ENCODE assay signal across 18 cellular contexts in the genomic region with DNA sequence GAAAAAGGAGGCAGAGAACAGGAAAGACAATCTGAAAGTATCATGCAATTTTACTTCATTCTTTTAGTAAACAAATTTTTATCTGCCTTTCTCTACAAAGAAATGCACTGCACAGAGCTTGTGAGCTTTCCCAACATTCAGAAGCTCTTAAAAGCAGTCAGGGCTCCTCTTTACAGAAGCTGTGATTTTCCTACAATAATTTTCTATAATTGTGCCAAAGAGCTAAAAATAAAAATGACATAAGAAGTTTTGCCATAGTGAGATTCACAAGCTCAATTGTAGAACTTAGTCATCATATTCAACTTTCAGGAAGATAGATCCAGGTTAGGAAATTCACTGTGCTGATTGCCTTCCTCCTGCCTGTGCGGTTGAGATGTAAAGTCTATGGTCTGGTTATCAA.
DNase-seq lines count a peak whose midpoint lies in the region; ATAC-seq, FAIRE-seq and TF ChIP-seq lines count a peak whose summit lies in the region.
"Had no signal": no experiment of that assay in that cellular context is flagged by ENCODE, and none has a peak within 500 bp of the region (broad histone marks: within the 10 kb centered on the region; RNA-seq: fewer than 3 reads in every experiment).

No MANE protein-coding gene starts in this region.

- no peak for ATAC-seq in HG03139 (IDR thresholded peaks at IDR 0.05; ENCODE audit: unreplicated experiment)
- ATAC-seq in GM18867 (IDR thresholded peaks at IDR 0.05; ENCODE audit: unreplicated experiment) = no peak

- H4K20me1 ChIP-seq in Karpas-422 (ENCODE audit: insufficient read depth, low read depth, low read length) (no peaks in the 10 kb centered on the region), smooth muscle cell (ENCODE audit: low read depth) (no peaks in the 10 kb centered on the region)

- H3K4me2 ChIP-seq in Karpas-422 (ENCODE audit: low read depth, low read length, poor library complexity, severe bottlenecking) (no peak overlapping the region), smooth muscle cell (no peak overlapping the region)
- H3K4me2 ChIP-seq: PC-9 had no signal

- no peak for FAIRE-seq in bronchial epithelial cell (lab: Jason Lieb, UNC)

- WGBS in smooth muscle cell (ENCODE audit: low lambda C conversion rate) = 95% methylated on average over 1 of the region's 1 CpG

- no peaks in the 10 kb centered on the region for H3F3A ChIP-seq in smooth muscle cell (ENCODE audit: low read depth)

- H2AFZ ChIP-seq in Karpas-422 (ENCODE audit: low read length) = peak overlapping the region; percentile 16; the same call in 1 of the 2 replicates
- peak overlapping the region; percentile 40 for H2AFZ ChIP-seq in smooth muscle cell (ENCODE audit: low read depth)
- H2AFZ ChIP-seq: PC-9 had no signal

- H3K27me3 ChIP-seq in Karpas-422 (ENCODE audit: low read length) (no peaks in the 10 kb centered on the region), bronchial epithelial cell (ENCODE audit: control insufficient read depth, insufficient read depth, low read length) (no peaks in the 10 kb centered on the region), smooth muscle cell (ENCODE audit: low read depth) (no peaks in the 10 kb centered on the region)

- no peaks in the 10 kb centered on the region for H3K36me3 ChIP-seq in Karpas-422 (ENCODE audit: insufficient read depth, low read length)
- no peaks in the 10 kb centered on the region for H3K36me3 ChIP-seq in bronchial epithelial cell (ENCODE audit: control insufficient read depth, insufficient read depth, low read length)
- no peaks in the 10 kb centered on the region for H3K36me3 ChIP-seq in smooth muscle cell (ENCODE audit: low read depth)

- TF ChIP-seq CTCF in bronchial epithelial cell (IDR thresholded peaks at IDR 0.05; ENCODE audit: insufficient read depth, low read length, severe bottlenecking) (no peak), fibroblast of pulmonary artery (IDR thresholded peaks at IDR 0.05; ENCODE audit: low read length, missing control alignments) (no peak), smooth muscle cell (IDR thresholded peaks at IDR 0.05; ENCODE audit: borderline replicate concordance, insufficient read depth, poor library complexity, severe bottlenecking) (no peak), endothelial cell (IDR thresholded peaks at IDR 0.05; ENCODE audit: unreplicated experiment) (no peak)

- H3K36me3 Mint-ChIP-seq in endothelial cell (ENCODE audit: low read depth, unreplicated experiment) = no peaks in the 10 kb centered on the region
- H3K36me3 Mint-ChIP-seq: IgD-negative memory B cell had no signal

- no peak for DNase-seq in Karpas-422
- peak; percentile 17 for DNase-seq in bronchial epithelial cell (ENCODE audit: low read depth)
- peak; percentile 16 for DNase-seq in fibroblast of pulmonary artery (ENCODE audit: low read depth)
- no peak for DNase-seq in smooth muscle cell (lab: John Stamatoyannopoulos, UW; ENCODE audit: unreplicated experiment)
- no peak for DNase-seq in endothelial cell (ENCODE audit: low spot score)
- DNase-seq in HPDE6-E6E7 (ENCODE audit: extremely low spot score) = no peak
- DNase-seq: ACHN; DMS 273 treated with DMSO at 0.1 percent for 48 hours; H7; NCI-H1436; NCI-H2081; NCI-H526; NK-92 treated with Interleukin-12 subunit alpha and Interleukin-12 subunit beta, amount 100 ng/mL, for 24 hours; PC-9 had no signal

- H3K4me1 Mint-ChIP-seq in endothelial cell (ENCODE audit: unreplicated experiment) = no peaks in the 10 kb centered on the region

- H3K9me3 ChIP-seq in Karpas-422 (ENCODE audit: low read length) = no peaks in the 10 kb centered on the region
- H3K9me3 ChIP-seq in smooth muscle cell (replicated peaks; ENCODE audit: low read depth) = no peaks in the 10 kb centered on the region

- H3K4me1 ChIP-seq in Karpas-422 (ENCODE audit: low read length) (peaks cover 19% of the 10 kb centered on the region), smooth muscle cell (ENCODE audit: low read depth) (no peaks in the 10 kb centered on the region)

- no peaks in the 10 kb centered on the region for H3K27me3 Mint-ChIP-seq in endothelial cell (ENCODE audit: unreplicated experiment)
- H3K27me3 Mint-ChIP-seq: B cell, IgD-negative memory B cell had no signal

- H3K27ac ChIP-seq in Karpas-422 (ENCODE audit: low read length) (no peak overlapping the region), smooth muscle cell (ENCODE audit: low read depth) (no peak overlapping the region)
- H3K27ac ChIP-seq: PC-9 had no signal

- no peaks in the 10 kb centered on the region for H3K9me3 Mint-ChIP-seq in endothelial cell (ENCODE audit: unreplicated experiment)

- no peak overlapping the region for H3K4me3 Mint-ChIP-seq in endothelial cell (ENCODE audit: unreplicated experiment)
- H3K4me3 Mint-ChIP-seq: B cell, IgD-negative memory B cell had no signal

- no peak overlapping the region for H3K4me3 ChIP-seq in Karpas-422 (ENCODE audit: low read length)
- H3K4me3 ChIP-seq in bronchial epithelial cell (ENCODE audit: low read depth, low read length) = no peak overlapping the region
- H3K4me3 ChIP-seq in fibroblast of pulmonary artery (replicated peaks; ENCODE audit: low read depth, low read length) = no peak overlapping the region
- H3K4me3 ChIP-seq in smooth muscle cell = no peak overlapping the region
- H3K4me3 ChIP-seq: PC-9 had no signal

- no peak overlapping the region for H3K9ac ChIP-seq in Karpas-422 (ENCODE audit: low read length)
- H3K9ac ChIP-seq in smooth muscle cell (ENCODE audit: low read depth) = no peak overlapping the region

- no peak overlapping the region for H3K27ac Mint-ChIP-seq in endothelial cell (ENCODE audit: unreplicated experiment)
- H3K27ac Mint-ChIP-seq: B cell had no signal

- H3K9me2 ChIP-seq in Karpas-422 (replicated peaks; ENCODE audit: insufficient read depth, low read length) = no peaks in the 10 kb centered on the region

- H3K79me2 ChIP-seq in Karpas-422 (ENCODE audit: low read length) (no peaks in the 10 kb centered on the region), smooth muscle cell (ENCODE audit: low read depth) (no peaks in the 10 kb centered on the region)

Comparison
In these comparisons a context has a peak if more than half of its experiments do, and no peak if none do; other contexts are left out.
1. DNase-seq: peak in bronchial epithelial cell (single experiment) and fibroblast of pulmonary artery (single experiment); none in Karpas-422 (single experiment), smooth muscle cell (single experiment), endothelial cell (single experiment) and HPDE6-E6E7 (single experiment).